In genomic region chr12:9947674-9948073, GRCh38 we compare ENCODE assay signal across 17 cellular contexts. TPM values are rescaled to one million over a fixed set of nuclear protein-coding genes. Genes with fewer than 3 reads are reported as not detected.
DNase-seq lines count a peak whose midpoint lies in the region; ATAC-seq lines count a peak whose summit lies in the region.
"Had no signal": no experiment of that assay in that cellular context is flagged by ENCODE, and none has a peak within 500 bp of the region (broad histone marks: within the 10 kb centered on the region; RNA-seq: fewer than 3 reads in every experiment).

No MANE protein-coding gene starts in this region.

- no peak for DNase-seq in activated naive CD4-positive, alpha-beta T cell treated with anti-CD3 and anti-CD28 coated beads, Interleukin-2, amount 50 U/mL, for 72 hours (ENCODE audit: low spot score in 2 of 2)
- peak; percentile 39 for DNase-seq in MV-4-11 (lab: John Stamatoyannopoulos, UW)
- DNase-seq in stimulated activated naive B cell treated with anti-CD40 and anti-IgM and Interleukin-4, amounts not matched to agents 10 μg/mL and 1 μg/mL and 100 μg/mL, for 72 hours, result peak; percentile 30
- no peak for DNase-seq in medulla oblongata (ENCODE audit: extremely low spot score)
- no peak for DNase-seq in activated T-cell treated with anti-CD3 and anti-CD28 coated beads for 4 hours
- DNase-seq: COR-L47, DMS153, EL, NCI-H1048, NCI-H146, NCI-H2081, NCI-H774 had no signal

- no peaks in the 10 kb centered on the region for H3K36me3 Mint-ChIP-seq in activated naive CD4-positive, alpha-beta T cell treated with anti-CD3 and anti-CD28 coated beads, Interleukin-2, amount 50 U/mL, for 24 hours
- H3K36me3 Mint-ChIP-seq in activated naive CD4-positive, alpha-beta T cell treated with anti-CD3 and anti-CD28 coated beads, Interleukin-2, amount 50 U/mL, for 72 hours, result no peaks in the 10 kb centered on the region
- no peaks in the 10 kb centered on the region for H3K36me3 Mint-ChIP-seq in dendritic cell treated with granulocyte-macrophage colony-stimulating factor and Interleukin-4, amounts not matched to agents 40 ng/mL and 50 ng/mL, for 4 days (ENCODE audit: low read depth)
- no peaks in the 10 kb centered on the region for H3K36me3 Mint-ChIP-seq in stimulated activated naive B cell treated with anti-CD40 and anti-IgM and Interleukin-4, amounts not matched to agents 10 μg/mL and 1 μg/mL and 100 μg/mL, for 72 hours

- H3K4me3 Mint-ChIP-seq in activated naive CD4-positive, alpha-beta T cell treated with anti-CD3 and anti-CD28 coated beads, Interleukin-2, amount 50 U/mL, for 24 hours, result no peak overlapping the region
- no peak overlapping the region for H3K4me3 Mint-ChIP-seq in dendritic cell treated with granulocyte-macrophage colony-stimulating factor and Interleukin-4, amounts not matched to agents 40 ng/mL and 50 ng/mL, for 4 days
- H3K4me3 Mint-ChIP-seq in stimulated activated naive B cell treated with anti-CD40 and anti-IgM and Interleukin-4, amounts not matched to agents 10 μg/mL and 1 μg/mL and 100 μg/mL, for 72 hours, result peak overlapping the region; percentile 43 to 46

- H3K9me3 Mint-ChIP-seq in activated naive CD4-positive, alpha-beta T cell treated with anti-CD3 and anti-CD28 coated beads, Interleukin-2, amount 50 U/mL, for 24 hours, result no peaks in the 10 kb centered on the region
- H3K9me3 Mint-ChIP-seq in activated naive CD4-positive, alpha-beta T cell treated with anti-CD3 and anti-CD28 coated beads, Interleukin-2, amount 50 U/mL, for 72 hours, result no peaks in the 10 kb centered on the region
- H3K9me3 Mint-ChIP-seq in dendritic cell treated with granulocyte-macrophage colony-stimulating factor and Interleukin-4, amounts not matched to agents 40 ng/mL and 50 ng/mL, for 4 days, result no peaks in the 10 kb centered on the region
- no peaks in the 10 kb centered on the region for H3K9me3 Mint-ChIP-seq in stimulated activated naive B cell treated with anti-CD40 and anti-IgM and Interleukin-4, amounts not matched to agents 10 μg/mL and 1 μg/mL and 100 μg/mL, for 72 hours

- peak overlapping the region; percentile 35 for H3K27ac Mint-ChIP-seq in activated naive CD4-positive, alpha-beta T cell treated with anti-CD3 and anti-CD28 coated beads, Interleukin-2, amount 50 U/mL, for 24 hours
- no peak overlapping the region for H3K27ac Mint-ChIP-seq in activated naive CD4-positive, alpha-beta T cell treated with anti-CD3 and anti-CD28 coated beads, Interleukin-2, amount 50 U/mL, for 72 hours
- H3K27ac Mint-ChIP-seq in dendritic cell treated with granulocyte-macrophage colony-stimulating factor and Interleukin-4, amounts not matched to agents 40 ng/mL and 50 ng/mL, for 4 days, result peak overlapping the region; percentile 78
- H3K27ac Mint-ChIP-seq in stimulated activated naive B cell treated with anti-CD40 and anti-IgM and Interleukin-4, amounts not matched to agents 10 μg/mL and 1 μg/mL and 100 μg/mL, for 72 hours, result peak overlapping the region; percentile 75

- ATAC-seq in activated naive CD4-positive, alpha-beta T cell treated with anti-CD3 and anti-CD28 coated beads, Interleukin-2, amount 50 U/mL, for 72 hours, result no peak
- ATAC-seq in stimulated activated naive B cell treated with anti-CD40 and anti-IgM and Interleukin-4, amounts not matched to agents 10 μg/mL and 1 μg/mL and 100 μg/mL, for 72 hours (replicated peaks), result peak; percentile 36 to 43
- ATAC-seq in HG02970 (IDR thresholded peaks at IDR 0.05; ENCODE audit: low FRiP score, unreplicated experiment), result no peak
- ATAC-seq: A549 had no signal

- peaks cover 58% of the 10 kb centered on the region for H3K4me1 Mint-ChIP-seq in activated naive CD4-positive, alpha-beta T cell treated with anti-CD3 and anti-CD28 coated beads, Interleukin-2, amount 50 U/mL, for 24 hours
- H3K4me1 Mint-ChIP-seq in dendritic cell treated with granulocyte-macrophage colony-stimulating factor and Interleukin-4, amounts not matched to agents 40 ng/mL and 50 ng/mL, for 4 days (ENCODE audit: low read depth), result peaks cover 48% of the 10 kb centered on the region
- H3K4me1 Mint-ChIP-seq in stimulated activated naive B cell treated with anti-CD40 and anti-IgM and Interleukin-4, amounts not matched to agents 10 μg/mL and 1 μg/mL and 100 μg/mL, for 72 hours, result peaks cover 26 to 36% of the 10 kb centered on the region in 2 donors

- no peaks in the 10 kb centered on the region for H3K27me3 Mint-ChIP-seq in activated naive CD4-positive, alpha-beta T cell treated with anti-CD3 and anti-CD28 coated beads, Interleukin-2, amount 50 U/mL, for 24 hours
- H3K27me3 Mint-ChIP-seq in dendritic cell treated with granulocyte-macrophage colony-stimulating factor and Interleukin-4, amounts not matched to agents 40 ng/mL and 50 ng/mL, for 4 days, result no peaks in the 10 kb centered on the region
- H3K27me3 Mint-ChIP-seq in stimulated activated naive B cell treated with anti-CD40 and anti-IgM and Interleukin-4, amounts not matched to agents 10 μg/mL and 1 μg/mL and 100 μg/mL, for 72 hours, result peaks cover 0 to 4% of the 10 kb centered on the region in 2 donors

- intact Hi-C loops in dendritic cell treated with granulocyte-macrophage colony-stimulating factor and Interleukin-4, amounts not matched to agents 40 ng/mL and 50 ng/mL, for 4 days (cut with micrococcal nuclease), result no loop called here

RNA-seq across cellular contexts. Expression of gene CLEC2A, which starts 15.5 kb away (rescaled TPM):
- total RNA-seq in activated naive CD4-positive, alpha-beta T cell treated with anti-CD3 and anti-CD28 coated beads, Interleukin-2, amount 50 U/mL, for 72 hours, result not detected
- total RNA-seq: NCI-H460 had no signal

RNA-seq across cellular contexts. Expression of gene CLEC12A, which starts 23.5 kb away (rescaled TPM):
- under 1 TPM in 1 of 2 donors, not detected in 1; 0.93 TPM for total RNA-seq in activated naive CD4-positive, alpha-beta T cell treated with anti-CD3 and anti-CD28 coated beads, Interleukin-2, amount 50 U/mL, for 72 hours
- total RNA-seq: NCI-H460 had no signal

RNA-seq across cellular contexts. Expression of gene CLEC1B, which starts 51.2 kb away (rescaled TPM):
- total RNA-seq in activated naive CD4-positive, alpha-beta T cell treated with anti-CD3 and anti-CD28 coated beads, Interleukin-2, amount 50 U/mL, for 72 hours, result not detected
- total RNA-seq: NCI-H460 had no signal

Comparison
In these comparisons a context has a peak if more than half of its experiments do, and no peak if none do; other contexts are left out.
1. H3K27ac Mint-ChIP-seq: peak in activated naive CD4-positive, alpha-beta T cell treated with anti-CD3 and anti-CD28 coated beads, Interleukin-2, amount 50 U/mL, for 24 hours (single experiment), dendritic cell treated with granulocyte-macrophage colony-stimulating factor and Interleukin-4, amounts not matched to agents 40 ng/mL and 50 ng/mL, for 4 days (single experiment) and stimulated activated naive B cell treated with anti-CD40 and anti-IgM and Interleukin-4, amounts not matched to agents 10 μg/mL and 1 μg/mL and 100 μg/mL, for 72 hours (single experiment); none in activated naive CD4-positive, alpha-beta T cell treated with anti-CD3 and anti-CD28 coated beads, Interleukin-2, amount 50 U/mL, for 72 hours (0 of 2).
2. H3K4me3 Mint-ChIP-seq: peak in stimulated activated naive B cell treated with anti-CD40 and anti-IgM and Interleukin-4, amounts not matched to agents 10 μg/mL and 1 μg/mL and 100 μg/mL, for 72 hours (2 of 2); none in activated naive CD4-positive, alpha-beta T cell treated with anti-CD3 and anti-CD28 coated beads, Interleukin-2, amount 50 U/mL, for 24 hours (single experiment) and dendritic cell treated with granulocyte-macrophage colony-stimulating factor and Interleukin-4, amounts not matched to agents 40 ng/mL and 50 ng/mL, for 4 days (single experiment).
3. ATAC-seq: peak in stimulated activated naive B cell treated with anti-CD40 and anti-IgM and Interleukin-4, amounts not matched to agents 10 μg/mL and 1 μg/mL and 100 μg/mL, for 72 hours (2 of 2); none in activated naive CD4-positive, alpha-beta T cell treated with anti-CD3 and anti-CD28 coated beads, Interleukin-2, amount 50 U/mL, for 72 hours (0 of 2) and HG02970 (single experiment).
4. DNase-seq: peak in MV-4-11 (single experiment) and stimulated activated naive B cell treated with anti-CD40 and anti-IgM and Interleukin-4, amounts not matched to agents 10 μg/mL and 1 μg/mL and 100 μg/mL, for 72 hours (single experiment); none in activated naive CD4-positive, alpha-beta T cell treated with anti-CD3 and anti-CD28 coated beads, Interleukin-2, amount 50 U/mL, for 72 hours (0 of 2), medulla oblongata (single experiment) and activated T-cell treated with anti-CD3 and anti-CD28 coated beads for 4 hours (single experiment).